In genomic region chr1:59026472-59026948, GRCh38 we compare ENCODE assay signal across 10 cellular contexts.
A peak's percentile ranks its signal among the peaks of the same experiment; 100 is the strongest.
DNase-seq lines count a peak whose midpoint lies in the region; ATAC-seq, FAIRE-seq and TF ChIP-seq lines count a peak whose summit lies in the region.
"Had no signal": no experiment of that assay in that cellular context is flagged by ENCODE, and none has a peak within 500 bp of the region (broad histone marks: within the 10 kb centered on the region; RNA-seq: fewer than 3 reads in every experiment).

No MANE protein-coding gene starts in this region.

- H3K4me3 ChIP-seq in K562 (no peak overlapping the region), uterus (no peak overlapping the region)

- no peak for TF ChIP-seq RAD21 in K562 (CRISPR knock-in tag; conservative IDR thresholded peaks at IDR 0.05 in 1 of 2, IDR thresholded peaks at IDR 0.05 in 1 of 2)

- H3K9ac ChIP-seq in K562 (ENCODE audit: insufficient read depth in 1 of 2, low read depth in 2 of 2, low read length in 2 of 2) = no peak overlapping the region; a peak in 1 of 4 replicates

- H2AFZ ChIP-seq in K562 (ENCODE audit: low read depth, low read length) = no peak overlapping the region

- H3K79me2 ChIP-seq in K562 (ENCODE audit: control insufficient read depth, insufficient read depth, low read length) = no peaks in the 10 kb centered on the region

- peaks cover 0 to 4% of the 10 kb centered on the region in 2 experiments; a peak in 1 of 5 replicates for H3K4me1 ChIP-seq in K562 (replicated peaks in 1 of 2; ENCODE audit: control insufficient read depth in 2 of 2, insufficient read depth in 2 of 2, low read length in 2 of 2)
- peaks cover 0 to 4% of the 10 kb centered on the region in 2 donors for H3K4me1 ChIP-seq in uterus

- no peak for FAIRE-seq in K562 (lab: Jason Lieb, UNC)

- intact Hi-C loops in K562 (cut with micrococcal nuclease) = no loop called here
- intact Hi-C loops in uterus (cut with DNase I; ENCODE audit: low total_unique reads) = no loop called here

- H3K9me1 ChIP-seq in K562 (ENCODE audit: control insufficient read depth, insufficient read depth, low read length) = no peaks in the 10 kb centered on the region

- TF ChIP-seq EP300 in K562 (IDR thresholded peaks at IDR 0.05; ENCODE audit: low read length) = no peak

- H3K4me1 Mint-ChIP-seq in activated T-cell treated with anti-CD3 and anti-CD28 coated beads, Interleukin-2, amount 50 U/mL, for 72 hours (ENCODE audit: low read depth) = peaks cover 17% of the 10 kb centered on the region

- in situ Hi-C loops in K562 (cut with MboI) = no loop called here

- no peaks in the 10 kb centered on the region for H4K20me1 ChIP-seq in K562 (replicated peaks; ENCODE audit: control insufficient read depth, insufficient read depth, low read length)

- H3K27me3 Mint-ChIP-seq in activated T-cell treated with anti-CD3 and anti-CD28 coated beads, Interleukin-2, amount 50 U/mL, for 72 hours (ENCODE audit: low read depth) = no peaks in the 10 kb centered on the region

- no peak overlapping the region for H3K27ac ChIP-seq in K562 (ENCODE audit: extremely low read depth, low read depth, low read length)
- H3K27ac ChIP-seq in uterus = peak overlapping the region; percentile 34 to 40
- H3K27ac ChIP-seq: brain microvascular endothelial cell had no signal

- H3K36me3 Mint-ChIP-seq in activated T-cell treated with anti-CD3 and anti-CD28 coated beads, Interleukin-2, amount 50 U/mL, for 72 hours (ENCODE audit: insufficient read depth in 2 of 2) = peaks cover 5 to 11% of the 10 kb centered on the region in 2 donors
- H3K36me3 Mint-ChIP-seq: CD8-positive, alpha-beta T cell had no signal

- TF ChIP-seq POLR2A in K562 (conservative IDR thresholded peaks at IDR 0.05) = no peak
- no peak for TF ChIP-seq POLR2A in uterus (IDR thresholded peaks at IDR 0.05)

- no peak for TF ChIP-seq CTCF in K562 (IDR thresholded peaks at IDR 0.05 in 2 of 3, conservative IDR thresholded peaks at IDR 0.05 in 1 of 3; ENCODE audit: insufficient read depth in 2 of 3, low read depth in 1 of 3, low read length in 3 of 3)
- TF ChIP-seq CTCF in uterus (IDR thresholded peaks at IDR 0.05) = no peak

- peaks cover 0 to 8% of the 10 kb centered on the region in 2 donors for H3K9me3 Mint-ChIP-seq in activated T-cell treated with anti-CD3 and anti-CD28 coated beads, Interleukin-2, amount 50 U/mL, for 72 hours
- H3K9me3 Mint-ChIP-seq: CD8-positive, alpha-beta T cell had no signal

- H3K9me3 ChIP-seq in K562 (replicated peaks; ENCODE audit: control insufficient read depth, insufficient read depth, low read depth, low read length) = no peaks in the 10 kb centered on the region
- H3K9me3 ChIP-seq in uterus = no peaks in the 10 kb centered on the region

- CTCF ChIA-PET in K562 (lab: Yijun Ruan, JAX; ENCODE audit: low intra/inter-chr PET ratio) = no interaction called here

- WGBS in K562 (ENCODE audit: insufficient coverage, low coverage, missing lambda C conversion rate) = 3% methylated on average over 6 of the region's 6 CpGs

- H3K27me3 ChIP-seq in K562 (ENCODE audit: control insufficient read depth in 2 of 2, insufficient read depth in 2 of 2, low read length in 2 of 2) (no peaks in the 10 kb centered on the region), uterus (no peaks in the 10 kb centered on the region)
- H3K27me3 ChIP-seq: brain microvascular endothelial cell had no signal

- peak; percentile 73 to 82 for ATAC-seq in activated T-cell treated with anti-CD3 and anti-CD28 coated beads, Interleukin-2, amount 50 U/mL, for 72 hours (replicated peaks in 1 of 2)
- ATAC-seq in HG03354 (IDR thresholded peaks at IDR 0.05; ENCODE audit: poor library complexity, severe bottlenecking, unreplicated experiment) = peak; percentile 25
- no peak for ATAC-seq in K562
- ATAC-seq: CD8-positive, alpha-beta T cell had no signal

- DNase-seq in activated T-cell treated with anti-CD3 and anti-CD28 coated beads, Interleukin-2, amount 50 U/mL, for 72 hours = peak in 1 of 2 donors; percentile 15
- no peak for DNase-seq in activated T-cell treated with anti-CD3 and anti-CD28 coated beads, Interleukin-2, amount 50 U/mL, for 48 hours
- no peak for DNase-seq in K562 (ENCODE audit: extremely low read depth in 1 of 4, low spot score in 3 of 4)
- no peak for DNase-seq in uterus
- no peak for DNase-seq in NCI-H2196 (lab: John Stamatoyannopoulos, UW; ENCODE audit: unreplicated experiment)
- DNase-seq in OCI-M2 (lab: John Stamatoyannopoulos, UW; ENCODE audit: unreplicated experiment) = no peak
- DNase-seq in SKM-1 (lab: John Stamatoyannopoulos, UW; ENCODE audit: unreplicated experiment) = no peak
- DNase-seq: brain microvascular endothelial cell; CD8-positive, alpha-beta T cell had no signal

- no peak overlapping the region for H3K27ac Mint-ChIP-seq in activated T-cell treated with anti-CD3 and anti-CD28 coated beads, Interleukin-2, amount 50 U/mL, for 72 hours
- H3K27ac Mint-ChIP-seq: CD8-positive, alpha-beta T cell had no signal

- H3K4me2 ChIP-seq in K562 (ENCODE audit: insufficient read depth, low read length) = no peak overlapping the region

- H3K4me3 Mint-ChIP-seq in activated T-cell treated with anti-CD3 and anti-CD28 coated beads, Interleukin-2, amount 50 U/mL, for 72 hours = peak overlapping the region; percentile 76 to 82
- H3K4me3 Mint-ChIP-seq: CD8-positive, alpha-beta T cell had no signal

- POLR2A ChIA-PET in K562 (lab: Yijun Ruan, JAX) = interaction anchor here (1.5 kb wide), 1 partner anchor 12 kb away, joined by 3 read pairs; no protein-coding TSS in a partner anchor

- BruUV-seq in K562 (replicated peaks; lab: Mats Ljungman, UMichigan) = no TSS peak

- H3K36me3 ChIP-seq in K562 (ENCODE audit: control insufficient read depth, insufficient read depth, low read length) (no peaks in the 10 kb centered on the region), uterus (no peaks in the 10 kb centered on the region)
- H3K36me3 ChIP-seq: brain microvascular endothelial cell had no signal

TF ChIP-seq in K562, 482 proteins besides CTCF, POLR2A, EP300 and RAD21 (continues in another document):
- TF ChIP-seq STAT5A (IDR thresholded peaks at IDR 0.05; ENCODE audit: borderline replicate concordance, low read length) (no peak), HBP1 (CRISPR knock-in tag; IDR thresholded peaks at IDR 0.05) (no peak), ZNF24 (IDR thresholded peaks at IDR 0.05) (peak; percentile 86), ZNF140 (CRISPR knock-in tag; IDR thresholded peaks at IDR 0.05) (no peak), RAD51 (IDR thresholded peaks at IDR 0.05; ENCODE audit: borderline replicate concordance, low read depth) (no peak), HIVEP1 (CRISPR knock-in tag; IDR thresholded peaks at IDR 0.05) (no peak), DEAF1 (CRISPR knock-in tag; IDR thresholded peaks at IDR 0.05) (no peak), SMAD4 (CRISPR knock-in tag; conservative IDR thresholded peaks at IDR 0.05) (0 out of 2 replicates have a peak, but pooled peaks have one; percentile 12), FIP1L1 (IDR thresholded peaks at IDR 0.05; ENCODE audit: low read depth, low read length, poor library complexity, severe bottlenecking) (no peak), HOXB6 (CRISPR knock-in tag; IDR thresholded peaks at IDR 0.05; ENCODE audit: borderline replicate concordance) (no peak)
- TF ChIP-seq, protein P1, sequence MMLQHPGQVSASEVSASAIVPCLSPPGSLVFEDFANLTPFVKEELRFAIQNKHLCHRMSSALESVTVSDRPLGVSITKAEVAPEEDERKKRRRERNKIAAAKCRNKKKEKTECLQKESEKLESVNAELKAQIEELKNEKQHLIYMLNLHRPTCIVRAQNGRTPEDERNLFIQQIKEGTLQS (IDR thresholded peaks at IDR 0.05) = peak; percentile 65
- TF ChIP-seq, protein P1 (CRISPR knock-in tag; conservative IDR thresholded peaks at IDR 0.05) = no peak
- TF ChIP-seq, protein P2, sequence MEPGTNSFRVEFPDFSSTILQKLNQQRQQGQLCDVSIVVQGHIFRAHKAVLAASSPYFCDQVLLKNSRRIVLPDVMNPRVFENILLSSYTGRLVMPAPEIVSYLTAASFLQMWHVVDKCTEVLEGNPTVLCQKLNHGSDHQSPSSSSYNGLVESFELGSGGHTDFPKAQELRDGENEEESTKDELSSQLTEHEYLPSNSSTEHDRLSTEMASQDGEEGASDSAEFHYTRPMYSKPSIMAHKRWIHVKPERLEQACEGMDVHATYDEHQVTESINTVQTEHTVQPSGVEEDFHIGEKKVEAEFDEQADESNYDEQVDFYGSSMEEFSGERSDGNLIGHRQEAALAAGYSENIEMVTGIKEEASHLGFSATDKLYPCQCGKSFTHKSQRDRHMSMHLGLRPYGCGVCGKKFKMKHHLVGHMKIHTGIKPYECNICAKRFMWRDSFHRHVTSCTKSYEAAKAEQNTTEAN (CRISPR knock-in tag; IDR thresholded peaks at IDR 0.05) = no peak
